ENCODE assay signal across 8 cellular contexts in the genomic region with DNA sequence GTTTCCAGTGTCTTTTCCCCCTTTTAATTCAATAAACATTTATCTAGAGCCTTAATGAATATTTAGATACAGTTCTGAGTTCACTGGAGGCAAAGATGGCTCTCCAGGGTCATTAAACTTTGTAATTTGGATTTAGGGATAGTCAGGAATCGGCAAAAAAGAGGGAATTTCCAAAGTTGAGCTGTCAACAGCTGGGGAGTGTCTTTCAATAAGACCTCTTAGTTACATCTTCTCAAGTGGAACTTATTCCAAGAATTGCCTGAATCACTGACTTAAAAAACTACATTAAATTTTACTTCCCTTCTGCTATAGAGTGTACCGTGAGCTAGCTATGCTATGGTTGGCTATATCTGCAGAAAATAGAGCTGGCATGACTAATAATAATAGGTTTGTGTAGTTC. TPM values are rescaled to one million over a fixed set of nuclear protein-coding genes. Genes with fewer than 3 reads are reported as not detected.
A peak's percentile ranks its signal among the peaks of the same experiment; 100 is the strongest.
DNase-seq lines count a peak whose midpoint lies in the region; ATAC-seq, FAIRE-seq and TF ChIP-seq lines count a peak whose summit lies in the region.

No MANE protein-coding gene starts in this region.

- H3K27me3 ChIP-seq in HepG2 (ENCODE audit: control insufficient read depth in 1 of 2, insufficient read depth in 2 of 2, low read length in 2 of 2) (no peaks in the 10 kb centered on the region; a peak in 1 of 5 replicates), tibial artery (no peaks in the 10 kb centered on the region)

- CTCF ChIA-PET in HepG2 (lab: Yijun Ruan, JAX; ENCODE audit: low intra/inter-chr PET ratio, low total read pairs): no interaction called here

- no peak for TF ChIP-seq EP300 in HepG2 (IDR thresholded peaks at IDR 0.05; ENCODE audit: low read depth in 2 of 2, low read length in 2 of 2)
- no peak for TF ChIP-seq EP300 in HepG2 (CRISPR knock-in tag; IDR thresholded peaks at IDR 0.05; ENCODE audit: borderline replicate concordance)

- H3K9ac ChIP-seq in HepG2 (ENCODE audit: insufficient read depth, low read depth, low read length): peak overlapping the region; percentile 86

- H3K27me3 Mint-ChIP-seq in activated T-cell treated with anti-CD3 and anti-CD28 coated beads, Interleukin-2, amount 50 U/mL, for 4 hours (ENCODE audit: low read depth): no peaks in the 10 kb centered on the region
- no peaks in the 10 kb centered on the region for H3K27me3 Mint-ChIP-seq in activated naive CD8-positive, alpha-beta T cell treated with anti-CD3 and anti-CD28 coated beads, Interleukin-2, amount 50 U/mL, for 24 hours

- H3K4me3 ChIP-seq in HepG2 (replicated peaks in 1 of 3; ENCODE audit: insufficient read depth in 1 of 3, low read depth in 2 of 3, low read length in 3 of 3) (peak overlapping the region; percentile 69 to 98 (median 79)), tibial artery (peak overlapping the region; percentile 94 to 98)

- TF ChIP-seq CTCF in HepG2 (CRISPR knock-in tag; IDR thresholded peaks at IDR 0.05): no peak
- no peak for TF ChIP-seq CTCF in tibial artery (IDR thresholded peaks at IDR 0.05)

- in situ Hi-C loops in HepG2 (cut with HindIII; ENCODE audit: extremely low pct_ligation_motif_present, low pct_unique_long_range_greater_than_20kb): loop anchor here (5.0 kb wide), 1 partner anchor 167 kb away; no protein-coding TSS in a partner anchor

- DNase-seq in activated T-cell treated with anti-CD3 and anti-CD28 coated beads, Interleukin-2, amount 50 U/mL, for 4 hours: no peak
- DNase-seq in activated T-cell treated with anti-CD3 and anti-CD28 coated beads, Interleukin-2, amount 50 U/mL, for 1 hour: no peak
- DNase-seq in activated naive CD8-positive, alpha-beta T cell treated with anti-CD3 and anti-CD28 coated beads, Interleukin-2, amount 50 U/mL, for 24 hours: no peak
- DNase-seq in HepG2 (ENCODE audit: low spot score) (no peak), tibial artery (no peak), NCI-H226 (no peak), amniotic stem cell (lab: John Stamatoyannopoulos, UW) (no peak), NCI-H748 (lab: John Stamatoyannopoulos, UW; ENCODE audit: unreplicated experiment) (no peak)

- H3K4me2 ChIP-seq in HepG2 (ENCODE audit: low read depth, low read length): peak overlapping the region; percentile 73

- no peaks in the 10 kb centered on the region for H3K36me3 Mint-ChIP-seq in activated T-cell treated with anti-CD3 and anti-CD28 coated beads, Interleukin-2, amount 50 U/mL, for 4 hours (ENCODE audit: insufficient read depth)
- peaks cover 2% of the 10 kb centered on the region for H3K36me3 Mint-ChIP-seq in activated naive CD8-positive, alpha-beta T cell treated with anti-CD3 and anti-CD28 coated beads, Interleukin-2, amount 50 U/mL, for 24 hours (ENCODE audit: low read depth)

- peak overlapping the region; percentile 71 for H3K27ac ChIP-seq in HepG2 (ENCODE audit: extremely low read length, insufficient read depth, low read length)
- H3K27ac ChIP-seq in tibial artery: peak overlapping the region; percentile 96 to 98

- no peak for TF ChIP-seq POLR2A in HepG2 (IDR thresholded peaks at IDR 0.05; ENCODE audit: insufficient read depth in 1 of 2, low read depth in 2 of 2, low read length in 2 of 2)

- H3K4me1 ChIP-seq in HepG2 (ENCODE audit: insufficient read depth, low read length): peaks cover 34% of the 10 kb centered on the region
- peaks cover 0 to 43% (median 20%) of the 10 kb centered on the region in 4 donors for H3K4me1 ChIP-seq in tibial artery

- H3K4me1 Mint-ChIP-seq in activated T-cell treated with anti-CD3 and anti-CD28 coated beads, Interleukin-2, amount 50 U/mL, for 4 hours (ENCODE audit: low read depth): peaks cover 49% of the 10 kb centered on the region
- peaks cover 56% of the 10 kb centered on the region for H3K4me1 Mint-ChIP-seq in activated naive CD8-positive, alpha-beta T cell treated with anti-CD3 and anti-CD28 coated beads, Interleukin-2, amount 50 U/mL, for 24 hours

- no peaks in the 10 kb centered on the region for H3K36me3 ChIP-seq in HepG2 (replicated peaks in 1 of 2; ENCODE audit: control insufficient read depth in 1 of 2, insufficient read depth in 2 of 2, low read length in 2 of 2)
- H3K36me3 ChIP-seq in tibial artery: no peaks in the 10 kb centered on the region

- no peak for TF ChIP-seq RAD21 in HepG2 (CRISPR knock-in tag; IDR thresholded peaks at IDR 0.05)

- no peak for FAIRE-seq in HepG2 (lab: Jason Lieb, UNC)

- no peak overlapping the region for H2AFZ ChIP-seq in HepG2 (ENCODE audit: low read length)

- H3K9me3 ChIP-seq in HepG2 (ENCODE audit: low read length): no peaks in the 10 kb centered on the region
- no peaks in the 10 kb centered on the region for H3K9me3 ChIP-seq in tibial artery

- no peaks in the 10 kb centered on the region for H3K9me3 Mint-ChIP-seq in activated T-cell treated with anti-CD3 and anti-CD28 coated beads, Interleukin-2, amount 50 U/mL, for 4 hours
- no peaks in the 10 kb centered on the region for H3K9me3 Mint-ChIP-seq in activated naive CD8-positive, alpha-beta T cell treated with anti-CD3 and anti-CD28 coated beads, Interleukin-2, amount 50 U/mL, for 24 hours

- intact Hi-C loops in HepG2 (cut with micrococcal nuclease; ENCODE audit: unreplicated experiment): loop anchor here (2.0 to 10.0 kb wide), 4 partner anchors 52 to 242 kb away; partner anchors contain the start of gene ESD
- intact Hi-C loops in tibial artery (cut with DNase I; ENCODE audit: low total_unique reads): loop anchor here (10.0 kb wide), 1 partner anchor 130 kb away; no protein-coding TSS in a partner anchor

- peaks cover 64% of the 10 kb centered on the region for H3K79me2 ChIP-seq in HepG2 (ENCODE audit: insufficient read depth, low read length)

- peaks cover 18% of the 10 kb centered on the region; the same call in 1 of the 2 replicates for H4K20me1 ChIP-seq in HepG2 (ENCODE audit: insufficient read depth, low read length)

- WGBS in HepG2 (ENCODE audit: low lambda C conversion rate): 26% methylated on average over 2 of the region's 2 CpGs

- POLR2A ChIA-PET in HepG2 (lab: Yijun Ruan, JAX): interaction anchor here (1.0 kb wide), 1 partner anchor 38 kb away, joined by 3 read pairs; no protein-coding TSS in a partner anchor

- ATAC-seq in activated T-cell treated with anti-CD3 and anti-CD28 coated beads, Interleukin-2, amount 50 U/mL, for 4 hours: no peak
- no peak for ATAC-seq in activated naive CD8-positive, alpha-beta T cell treated with anti-CD3 and anti-CD28 coated beads, Interleukin-2, amount 50 U/mL, for 24 hours
- ATAC-seq in HepG2: no peak

- no TSS peak for BruUV-seq in HepG2 (replicated peaks; lab: Mats Ljungman, UMichigan)

- peak overlapping the region; percentile 92 for H3K27ac Mint-ChIP-seq in activated naive CD8-positive, alpha-beta T cell treated with anti-CD3 and anti-CD28 coated beads, Interleukin-2, amount 50 U/mL, for 24 hours

- peak overlapping the region; percentile 94 for H3K4me3 Mint-ChIP-seq in activated T-cell treated with anti-CD3 and anti-CD28 coated beads, Interleukin-2, amount 50 U/mL, for 4 hours
- H3K4me3 Mint-ChIP-seq in activated naive CD8-positive, alpha-beta T cell treated with anti-CD3 and anti-CD28 coated beads, Interleukin-2, amount 50 U/mL, for 24 hours: peak overlapping the region; percentile 89

TF ChIP-seq in HepG2, 621 proteins besides CTCF, POLR2A, EP300 and RAD21 (continues in another document):
- TF ChIP-seq, protein P1, sequence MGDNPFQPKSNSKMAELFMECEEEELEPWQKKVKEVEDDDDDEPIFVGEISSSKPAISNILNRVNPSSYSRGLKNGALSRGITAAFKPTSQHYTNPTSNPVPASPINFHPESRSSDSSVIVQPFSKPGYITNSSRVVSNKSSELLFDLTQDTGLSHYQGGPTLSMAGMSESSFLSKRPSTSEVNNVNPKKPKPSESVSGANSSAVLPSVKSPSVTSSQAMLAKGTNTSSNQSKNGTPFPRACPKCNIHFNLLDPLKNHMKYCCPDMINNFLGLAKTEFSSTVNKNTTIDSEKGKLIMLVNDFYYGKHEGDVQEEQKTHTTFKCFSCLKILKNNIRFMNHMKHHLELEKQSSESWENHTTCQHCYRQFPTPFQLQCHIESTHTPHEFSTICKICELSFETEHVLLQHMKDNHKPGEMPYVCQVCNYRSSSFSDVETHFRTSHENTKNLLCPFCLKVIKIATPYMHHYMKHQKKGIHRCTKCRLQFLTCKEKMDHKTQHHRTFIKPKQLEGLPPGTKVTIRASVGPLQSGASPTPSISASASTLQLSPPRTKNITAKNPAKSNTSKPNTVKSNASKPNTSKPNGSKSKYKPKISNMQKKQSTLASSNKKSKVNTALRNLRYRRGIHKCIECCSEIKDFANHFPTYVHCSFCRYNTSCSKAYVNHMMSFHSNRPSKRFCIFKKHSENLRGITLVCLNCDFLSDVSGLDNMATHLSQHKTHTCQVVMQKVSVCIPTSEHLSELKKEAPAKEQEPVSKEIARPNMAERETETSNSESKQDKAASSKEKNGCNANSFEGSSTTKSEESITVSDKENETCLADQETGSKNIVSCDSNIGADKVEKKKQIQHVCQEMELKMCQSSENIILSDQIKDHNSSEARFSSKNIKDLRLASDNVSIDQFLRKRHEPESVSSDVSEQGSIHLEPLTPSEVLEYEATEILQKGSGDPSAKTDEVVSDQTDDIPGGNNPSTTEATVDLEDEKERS (CRISPR knock-in tag; IDR thresholded peaks at IDR 0.05): no peak

RNA-seq across cellular contexts. Expression of gene LRCH1, which starts 2.0 kb away (rescaled TPM):
- 10 to 100 TPM; 13.5 to 16.4 (median 14.7) TPM for total RNA-seq in activated T-cell treated with anti-CD3 and anti-CD28 coated beads, Interleukin-2, amount 50 U/mL, for 4 hours
- 4.1 and 6.6 TPM in 2 replicates for total RNA-seq in HepG2 (2016; rRNA removed; fragmentation: Illumina TruSeq; extraction: Trizol)
- total RNA-seq in HepG2 (2016; cell fraction: cytosol; rRNA removed; fragmentation: Illumina TruSeq; extraction: Trizol; ENCODE audit: low read depth): 2.2 and 2.4 TPM in 2 replicates
- total RNA-seq in HepG2 (2016; cell fraction: insoluble cytoplasmic fraction; rRNA removed; fragmentation: Illumina TruSeq; extraction: Trizol): 4.2 and 6.0 TPM in 2 replicates
- 3.5 and 3.9 TPM in 2 replicates for total RNA-seq in HepG2 (2016; cell fraction: membrane; rRNA removed; fragmentation: Illumina TruSeq; extraction: Trizol)
- 10.2 and 12.6 TPM in 2 replicates for total RNA-seq in HepG2 (2016; cell fraction: nucleus; rRNA removed; fragmentation: Illumina TruSeq; extraction: Trizol)
- polyA plus RNA-seq in HepG2 (2011; rRNA removed): 9.2 and 12.6 TPM in 2 replicates
- 4.7 and 5.6 TPM in 2 replicates for polyA plus RNA-seq in HepG2 (2011; cell fraction: cytosol; rRNA removed)
- polyA plus RNA-seq in HepG2 (2011; cell fraction: nucleus; rRNA removed): 9.3 and 10.3 TPM in 2 replicates
- 7.8 and 9.2 TPM in 2 replicates for polyA plus RNA-seq in HepG2 (2012)
- polyA plus RNA-seq in HepG2 (2016; cell fraction: cytosol; fragmentation: Illumina TruSeq; extraction: Trizol; ENCODE audit: low read depth): 0.29 and 0.41 TPM in 2 replicates
- polyA plus RNA-seq in HepG2 (2016; cell fraction: insoluble cytoplasmic fraction; fragmentation: Illumina TruSeq; extraction: Trizol; ENCODE audit: low read depth): 6.5 and 7.8 TPM in 2 replicates
- polyA plus RNA-seq in HepG2 (2016; cell fraction: membrane; fragmentation: Illumina TruSeq; extraction: Trizol; ENCODE audit: low read depth): 1.3 and 1.7 TPM in 2 replicates
- polyA plus RNA-seq in HepG2 (2016; cell fraction: nucleus; fragmentation: Illumina TruSeq; extraction: Trizol; ENCODE audit: insufficient read depth, low read depth): 9.3 TPM in 2 replicates
- polyA minus RNA-seq in HepG2 (2011; rRNA and poly(A)+ RNA removed; ENCODE audit: low replicate concordance): 10.6 and 13.7 TPM in 2 replicates
- 8.0 and 9.5 TPM in 2 replicates for polyA minus RNA-seq in HepG2 (2011; cell fraction: cytosol; rRNA and poly(A)+ RNA removed)
- 54.5 and 56.4 TPM in 2 replicates for polyA minus RNA-seq in HepG2 (2011; cell fraction: nucleus; rRNA and poly(A)+ RNA removed)
